ENCODE assay signal across 8 cellular contexts in genomic region chr18:35497006-35497333, GRCh38. TPM values are rescaled to one million over a fixed set of nuclear protein-coding genes. Genes with fewer than 3 reads are reported as not detected.
A peak's percentile ranks its signal among the peaks of the same experiment; 100 is the strongest.
DNase-seq lines count a peak whose midpoint lies in the region; ATAC-seq and TF ChIP-seq lines count a peak whose summit lies in the region.

No MANE protein-coding gene starts in this region.

- peak overlapping the region; percentile 96 for H2AFZ ChIP-seq in neuronal stem cell (ENCODE audit: low read length)

- H3K18ac ChIP-seq in neuronal stem cell (ENCODE audit: low read length), result no peak overlapping the region

- no peaks in the 10 kb centered on the region for H3K27me3 ChIP-seq in neuronal stem cell (ENCODE audit: control insufficient read depth in 3 of 3, insufficient read depth in 3 of 3, low read depth in 1 of 3, low read length in 3 of 3)

- no peak overlapping the region for H2BK5ac ChIP-seq in neuronal stem cell (ENCODE audit: low read length)

- H2BK15ac ChIP-seq in neuronal stem cell (ENCODE audit: low read length), result no peak overlapping the region

- no CpG with 5 or more reads among the region's 3 CpGs for WGBS in neuronal stem cell (ENCODE audit: extremely low coverage in 2 of 2, insufficient read length in 2 of 2, insufficient replicate concordance in 1 of 2), 2 donors

- no peak overlapping the region for H3K4ac ChIP-seq in neuronal stem cell (ENCODE audit: low read length)

- H3K4me1 ChIP-seq in neuronal stem cell (ENCODE audit: control insufficient read depth in 2 of 2, insufficient read depth in 1 of 2, low read depth in 1 of 2, low read length in 2 of 2), result peaks cover 6% of the 10 kb centered on the region in 2 donors

- H4K8ac ChIP-seq in neuronal stem cell (ENCODE audit: low read depth, low read length), result no peak overlapping the region

- no peak overlapping the region for H3K9ac ChIP-seq in neuronal stem cell (ENCODE audit: low read depth, low read length, poor library complexity)

- H3K4me2 ChIP-seq in neuronal stem cell (ENCODE audit: insufficient read depth, low read length, poor library complexity, severe bottlenecking), result peak overlapping the region; percentile 59

- H3K79me1 ChIP-seq in neuronal stem cell (ENCODE audit: low read depth, low read length), result peaks cover 1% of the 10 kb centered on the region

- no peaks in the 10 kb centered on the region for H3K36me3 ChIP-seq in neuronal stem cell (replicated peaks in 1 of 2; ENCODE audit: control insufficient read depth in 2 of 2, insufficient read depth in 2 of 2, low read length in 2 of 2)

- H3K23ac ChIP-seq in neuronal stem cell (ENCODE audit: low read depth, low read length, poor library complexity), result no peak overlapping the region

- H2AK5ac ChIP-seq in neuronal stem cell (ENCODE audit: low read depth, low read length), result no peak overlapping the region

- H3K14ac ChIP-seq in neuronal stem cell (ENCODE audit: low read length), result no peak overlapping the region

- no peak overlapping the region for H2BK120ac ChIP-seq in neuronal stem cell (ENCODE audit: low read depth, low read length)

- no peaks in the 10 kb centered on the region for H3K9me3 ChIP-seq in neuronal stem cell (replicated peaks in 1 of 2; ENCODE audit: control insufficient read depth in 2 of 2, insufficient read depth in 1 of 2, low read depth in 1 of 2, low read length in 2 of 2)

- H3K4me3 ChIP-seq in neuronal stem cell (ENCODE audit: low read length in 2 of 2), result peak overlapping the region; percentile 58 to 90

- no peak overlapping the region for H4K91ac ChIP-seq in neuronal stem cell (ENCODE audit: low read depth, low read length, poor library complexity)

- peak; percentile 6 for ATAC-seq in Right ventricle myocardium inferior
- ATAC-seq in HG03060 (IDR thresholded peaks at IDR 0.05; ENCODE audit: low read depth, unreplicated experiment), result peak; percentile 3
- peak; percentile 61 for ATAC-seq in SK-N-SH treated with all-trans-retinoic acid at 6 μM for 48 hours

- H3K27ac ChIP-seq in neuronal stem cell (replicated peaks; ENCODE audit: low read length), result no peak overlapping the region

- no peak overlapping the region for H2BK12ac ChIP-seq in neuronal stem cell (ENCODE audit: low read length)

- intact Hi-C loops in Right ventricle myocardium inferior (cut with DNase I), result loop anchor here (2.0 to 10.0 kb wide), 5 partner anchors 40 to 256 kb away; partner anchors contain the start of genes GALNT1 and ZNF397
- intact Hi-C loops in cardiac septum (cut with DNase I), result loop anchor here (5.0 to 10.0 kb wide), 3 partner anchors 40 to 475 kb away; partner anchors contain the start of genes GALNT1 and RMP24

- no peak for DNase-seq in Right ventricle myocardium inferior (ENCODE audit: missing footprints)
- no peak for DNase-seq in cardiac septum (ENCODE audit: low spot score)
- DNase-seq in fibroblast of gingiva (ENCODE audit: low read depth), result peak; percentile 46
- DNase-seq in neuronal stem cell (ENCODE audit: low spot score), result no peak
- DNase-seq in H4 (ENCODE audit: low spot score), result no peak
- DNase-seq in UCSD-AML1 (lab: John Stamatoyannopoulos, UW; ENCODE audit: unreplicated experiment), result no peak

TF ChIP-seq in SK-N-SH treated with all-trans-retinoic acid at 6 μM for 48 hours, 23 proteins besides CTCF, POLR2A, EP300 and RAD21:
- TF ChIP-seq OSR1 (CRISPR knock-in tag; IDR thresholded peaks at IDR 0.05), result no peak
- no peak for TF ChIP-seq ISL1 (CRISPR knock-in tag; IDR thresholded peaks at IDR 0.05)
- TF ChIP-seq RARB (CRISPR knock-in tag; IDR thresholded peaks at IDR 0.05), result no peak
- no peak for TF ChIP-seq PATZ1 (CRISPR knock-in tag; IDR thresholded peaks at IDR 0.05; ENCODE audit: borderline replicate concordance)
- no peak for TF ChIP-seq GLIS3 (CRISPR knock-in tag; IDR thresholded peaks at IDR 0.05)
- TF ChIP-seq ZNF8 (CRISPR knock-in tag; IDR thresholded peaks at IDR 0.05), result no peak
- no peak for TF ChIP-seq ARNTL (CRISPR knock-in tag; IDR thresholded peaks at IDR 0.05; ENCODE audit: borderline replicate concordance, low read depth)
- no peak for TF ChIP-seq CSDC2 (CRISPR knock-in tag; IDR thresholded peaks at IDR 0.05)
- TF ChIP-seq CSRNP3 (CRISPR knock-in tag; IDR thresholded peaks at IDR 0.05), result no peak
- no peak for TF ChIP-seq TCF4 (CRISPR knock-in tag; IDR thresholded peaks at IDR 0.05; ENCODE audit: borderline replicate concordance)
- no peak for TF ChIP-seq TOX (CRISPR knock-in tag; IDR thresholded peaks at IDR 0.05; ENCODE audit: borderline replicate concordance)
- no peak for TF ChIP-seq ZNF565 (CRISPR knock-in tag; conservative IDR thresholded peaks at IDR 0.05; ENCODE audit: low read depth)
- no peak for TF ChIP-seq PPARA (CRISPR knock-in tag; IDR thresholded peaks at IDR 0.05; ENCODE audit: borderline replicate concordance)

RNA-seq across cellular contexts. Expression of gene INO80C, which starts 0.8 kb away (rescaled TPM):
- total RNA-seq in Right ventricle myocardium inferior, result 21.3 TPM
- total RNA-seq in cardiac septum, result 21.8 TPM
- 29.9 TPM for polyA plus RNA-seq in neuronal stem cell (2013, experiment 1 of 2)
- polyA plus RNA-seq in neuronal stem cell (2013, experiment 2 of 2), result 29.5 TPM
- total RNA-seq in H4 (2014; rRNA removed; shearing (Covaris generic)), result 3.2 and 4.9 TPM in 2 replicates

Comparison
In these comparisons a context has a peak if more than half of its experiments do, and no peak if none do; other contexts are left out.
1. ATAC-seq: peak in every context shown above with its lines; median percentile 61 in SK-N-SH treated with all-trans-retinoic acid at 6 μM for 48 hours; 6 in Right ventricle myocardium inferior; 3 in HG03060.